9 cellular contexts compared by ENCODE assay signal in genomic region chr13:51435002-51435578, GRCh38. TPM values are rescaled to one million over a fixed set of nuclear protein-coding genes. Genes with fewer than 3 reads are reported as not detected.
DNase-seq lines count a peak whose midpoint lies in the region; ATAC-seq, FAIRE-seq and TF ChIP-seq lines count a peak whose summit lies in the region.
"Had no signal": no experiment of that assay in that cellular context is flagged by ENCODE, and none has a peak within 500 bp of the region (broad histone marks: within the 10 kb centered on the region; RNA-seq: fewer than 3 reads in every experiment).

No MANE protein-coding gene starts in this region.

- no peaks in the 10 kb centered on the region for H3K27me3 Mint-ChIP-seq in effector memory CD8-positive, alpha-beta T cell
- no peaks in the 10 kb centered on the region for H3K27me3 Mint-ChIP-seq in osteocyte (ENCODE audit: unreplicated experiment)
- H3K27me3 Mint-ChIP-seq: activated naive CD8-positive, alpha-beta T cell had no signal

- peak; percentile 54 for ATAC-seq in effector memory CD8-positive, alpha-beta T cell (replicated peaks)
- ATAC-seq in GM21825 (IDR thresholded peaks at IDR 0.05; ENCODE audit: unreplicated experiment) (no peak), HG02884 (IDR thresholded peaks at IDR 0.05; ENCODE audit: unreplicated experiment) (no peak)

- TF ChIP-seq CTCF in osteocyte (IDR thresholded peaks at IDR 0.05) = peak; percentile 72

- peak; percentile 96 for FAIRE-seq in G401.6 (lab: Jason Lieb, UNC)

- H3K9me3 Mint-ChIP-seq in effector memory CD8-positive, alpha-beta T cell = no peaks in the 10 kb centered on the region
- H3K9me3 Mint-ChIP-seq in osteocyte (ENCODE audit: unreplicated experiment) = no peaks in the 10 kb centered on the region

- no peak overlapping the region for H3K27ac Mint-ChIP-seq in effector memory CD8-positive, alpha-beta T cell
- H3K27ac Mint-ChIP-seq in osteocyte (ENCODE audit: unreplicated experiment) = no peak overlapping the region
- H3K27ac Mint-ChIP-seq: activated naive CD8-positive, alpha-beta T cell had no signal

- DNase-seq in NCI-H526 treated with DMSO at 0.1 percent for 48 hours (lab: John Stamatoyannopoulos, UW) = peak; percentile 23
- DNase-seq in effector memory CD8-positive, alpha-beta T cell = no peak
- DNase-seq in osteocyte (ENCODE audit: extremely low spot score, unreplicated experiment) = no peak
- no peak for DNase-seq in NCI-H1092 (lab: John Stamatoyannopoulos, UW)
- no peak for DNase-seq in activated CD4-positive, CD25-positive, alpha-beta regulatory T cell treated with anti-CD3 and anti-CD28 coated beads, Interleukin-2, amount 50 U/mL, for 72 hours

- no peak overlapping the region for H3K4me3 Mint-ChIP-seq in effector memory CD8-positive, alpha-beta T cell
- no peak overlapping the region for H3K4me3 Mint-ChIP-seq in osteocyte (ENCODE audit: unreplicated experiment)
- H3K4me3 Mint-ChIP-seq: activated naive CD8-positive, alpha-beta T cell had no signal

- peaks cover 7% of the 10 kb centered on the region for H3K36me3 Mint-ChIP-seq in effector memory CD8-positive, alpha-beta T cell (ENCODE audit: insufficient read depth)
- H3K36me3 Mint-ChIP-seq in osteocyte (ENCODE audit: unreplicated experiment) = peaks cover 5% of the 10 kb centered on the region

- peaks cover 3 to 8% of the 10 kb centered on the region in 2 donors for H3K4me1 Mint-ChIP-seq in effector memory CD8-positive, alpha-beta T cell (ENCODE audit: low read depth in 2 of 2)
- peaks cover 5% of the 10 kb centered on the region for H3K4me1 Mint-ChIP-seq in osteocyte (ENCODE audit: unreplicated experiment)

RNA-seq across cellular contexts. Expression of gene INTS6, which starts 17.7 kb away (rescaled TPM):
- total RNA-seq in osteocyte = 36.4 and 39.4 TPM in 2 replicates
